ENCODE assay signal across 8 cellular contexts in genomic region chr10:5466451-5466996, GRCh38. TPM values are rescaled to one million over a fixed set of nuclear protein-coding genes. Genes with fewer than 3 reads are reported as not detected.
A peak's percentile ranks its signal among the peaks of the same experiment; 100 is the strongest.
DNase-seq lines count a peak whose midpoint lies in the region; ATAC-seq and TF ChIP-seq lines count a peak whose summit lies in the region.

No MANE protein-coding gene starts in this region.

- TF ChIP-seq CTCF in AG10803 (conservative IDR thresholded peaks at IDR 0.05; ENCODE audit: low read length) (no peak), mammary epithelial cell (conservative IDR thresholded peaks at IDR 0.05 in 1 of 2, IDR thresholded peaks at IDR 0.05 in 1 of 2; ENCODE audit: extremely low read depth in 1 of 2, insufficient read depth in 1 of 2, low read depth in 1 of 2, low read length in 2 of 2) (no peak), mucosa of descending colon (IDR thresholded peaks at IDR 0.05) (no peak)

- DNase-seq in AG10803 (ENCODE audit: low read depth) (peak; percentile 61), LoVo (ENCODE audit: low spot score) (peak; percentile 30), mammary epithelial cell (peak; percentile 90), mucosa of descending colon (peak; percentile 81 to 85 (median 81)), NOMO-1 (lab: John Stamatoyannopoulos, UW; ENCODE audit: unreplicated experiment in 2 of 2) (no peak), OCI-M1 (lab: John Stamatoyannopoulos, UW) (no peak), AML-193 (lab: John Stamatoyannopoulos, UW) (no peak), T-helper 1 cell (no peak)

- H3K9me3 ChIP-seq in mammary epithelial cell (replicated peaks; ENCODE audit: insufficient read depth, low read length) (peaks cover 7% of the 10 kb centered on the region), mucosa of descending colon (peaks cover 2% of the 10 kb centered on the region)

- H3K27ac ChIP-seq in mammary epithelial cell (ENCODE audit: insufficient read depth, low read depth, low read length) = peak overlapping the region; percentile 72

- intact Hi-C loops in mammary epithelial cell (cut with micrococcal nuclease) = no loop called here
- intact Hi-C loops in mucosa of descending colon (cut with DNase I, micrococcal nuclease) = no loop called here

- BruUV-seq in mammary epithelial cell (replicated peaks; lab: Mats Ljungman, UMichigan) = no TSS peak

- H3K4me1 ChIP-seq in mammary epithelial cell (ENCODE audit: insufficient read depth, low read length) = peaks cover 26% of the 10 kb centered on the region
- peaks cover 37% of the 10 kb centered on the region for H3K4me1 ChIP-seq in mucosa of descending colon (ENCODE audit: low read depth)

- no peaks in the 10 kb centered on the region for H3K27me3 ChIP-seq in mammary epithelial cell (ENCODE audit: insufficient read depth, low read length)

- no peaks in the 10 kb centered on the region for H4K20me1 ChIP-seq in mammary epithelial cell (ENCODE audit: insufficient read depth, low read length)

- ATAC-seq in mucosa of descending colon = peak; percentile 89

- CTCF ChIA-PET in mammary epithelial cell (lab: Charles Lee; ENCODE audit: low non-redundant PET) = no interaction called here

- 32% methylated on average over 4 of the region's 11 CpGs for WGBS in mammary epithelial cell (ENCODE audit: low coverage, missing lambda C conversion rate)

- no peaks in the 10 kb centered on the region for H3K79me2 ChIP-seq in mammary epithelial cell (ENCODE audit: insufficient read depth, low read length)

- H3K4me2 ChIP-seq in mammary epithelial cell (ENCODE audit: insufficient read depth, low read depth, low read length) = peak overlapping the region; percentile 23

- no peak overlapping the region for H3K4me3 ChIP-seq in AG10803 (ENCODE audit: low read length)
- no peak overlapping the region for H3K4me3 ChIP-seq in mammary epithelial cell (replicated peaks in 1 of 3; ENCODE audit: insufficient read depth in 1 of 3, low read depth in 2 of 3, low read length in 3 of 3)
- no peak overlapping the region for H3K4me3 ChIP-seq in mucosa of descending colon

- dilution Hi-C loops in mammary epithelial cell (cut with HindIII; ENCODE audit: low sequenced_read_pairs) = no loop called here

- no peaks in the 10 kb centered on the region for H3K36me3 ChIP-seq in mammary epithelial cell (ENCODE audit: insufficient read depth, low read length)
- no peaks in the 10 kb centered on the region for H3K36me3 ChIP-seq in mucosa of descending colon (ENCODE audit: low read depth)

- peak overlapping the region; percentile 34 for H3K9ac ChIP-seq in mammary epithelial cell (ENCODE audit: insufficient read depth, low read length)

- H2AFZ ChIP-seq in mammary epithelial cell (ENCODE audit: low read depth, low read length) = peak overlapping the region; percentile 77

- in situ Hi-C loops in mammary epithelial cell (cut with MboI; ENCODE audit: low sequenced_read_pairs in 2 of 2) = no loop called here

RNA-seq across cellular contexts. Expression of gene CALML5, which starts 32.8 kb away (rescaled TPM):
- total RNA-seq in mammary epithelial cell (not detected), mucosa of descending colon (not detected)
- 0.32 TPM for polyA plus RNA-seq in mammary epithelial cell
- polyA minus RNA-seq in mammary epithelial cell = not detected

RNA-seq across cellular contexts. Expression of gene NET1, which starts 54.2 kb away (rescaled TPM):
- total RNA-seq in mammary epithelial cell (10 to 100 TPM in 1 of 2 donors, 1 to 10 TPM in 1; 8.3 to 15.1 TPM), mucosa of descending colon (100 to 1,000 TPM; 213 to 399 (median 359) TPM)
- polyA plus RNA-seq in mammary epithelial cell = 12.2 TPM
- 40.7 TPM for polyA minus RNA-seq in mammary epithelial cell

RNA-seq across cellular contexts. Expression of gene CALML3, which starts 58.2 kb away (rescaled TPM):
- total RNA-seq in mammary epithelial cell = 100 to 1,000 TPM; 173 to 704 TPM
- 42.3 TPM for polyA plus RNA-seq in mammary epithelial cell
- 6.0 TPM for polyA minus RNA-seq in mammary epithelial cell
- total RNA-seq in mucosa of descending colon = under 1 TPM in 2 of 3 donors, not detected in 1; 0.09 to 0.17 TPM

Comparison
In these comparisons a context has a peak if more than half of its experiments do, and no peak if none do; other contexts are left out.
1. DNase-seq: peak in AG10803 (single experiment), LoVo (single experiment), mammary epithelial cell (single experiment) and mucosa of descending colon (3 of 3); none in NOMO-1 (0 of 2), OCI-M1 (single experiment), AML-193 (0 of 2) and T-helper 1 cell (0 of 5).
2. RNA of gene NET1, which starts 54.2 kb away (total RNA-seq): 213 to 399 TPM in mucosa of descending colon; 8.3 to 15.1 TPM in mammary epithelial cell; every median in the first group is over 10 times any median in the second.
3. RNA of gene CALML3, which starts 58.2 kb away (total RNA-seq): 173 to 704 TPM in mammary epithelial cell; 0.09 to 0.17 TPM in mucosa of descending colon; every median in the first group is over 100 times any median in the second.